Comparison of ENCODE assay signal across 12 cellular contexts in the genomic region with DNA sequence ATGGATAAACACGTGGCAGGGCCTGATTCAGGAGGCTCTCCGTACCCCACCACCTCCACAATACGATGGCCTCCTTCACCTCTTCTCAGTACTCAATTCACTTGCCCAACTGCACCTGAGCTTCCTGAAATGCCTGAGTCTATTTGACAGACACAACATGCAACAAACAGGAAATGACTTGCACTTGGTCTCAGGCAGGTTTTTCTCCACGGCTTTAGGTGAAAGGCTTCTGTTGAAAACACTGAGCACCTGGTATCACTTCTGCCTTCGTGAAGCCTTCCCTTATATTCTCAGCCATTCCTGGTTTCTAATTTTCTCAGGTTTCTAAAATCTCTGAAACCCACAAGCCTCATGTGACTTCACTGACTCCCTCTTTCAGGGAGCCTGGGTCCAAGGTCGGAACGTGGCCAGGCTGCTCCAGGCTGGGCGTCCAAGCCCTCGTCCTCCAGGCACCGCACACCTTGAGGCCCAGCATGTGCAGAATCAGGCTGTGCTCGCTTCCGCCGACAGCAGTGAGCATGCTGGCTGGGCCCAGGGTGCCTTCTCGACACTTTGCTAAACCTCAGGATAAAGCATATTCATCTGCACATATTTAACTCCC. TPM values are rescaled to one million over a fixed set of nuclear protein-coding genes. Genes with fewer than 3 reads are reported as not detected.
DNase-seq lines count a peak whose midpoint lies in the region; ATAC-seq and TF ChIP-seq lines count a peak whose summit lies in the region.
"Had no signal": no experiment of that assay in that cellular context is flagged by ENCODE, and none has a peak within 500 bp of the region (broad histone marks: within the 10 kb centered on the region; RNA-seq: fewer than 3 reads in every experiment).

No MANE protein-coding gene starts in this region.

- H3K36me3 ChIP-seq in MM.1S (replicated peaks; ENCODE audit: insufficient read depth, low read length) = no peaks in the 10 kb centered on the region
- H3K36me3 ChIP-seq in testis (ENCODE audit: low read depth, missing control alignments) = no peaks in the 10 kb centered on the region
- H3K36me3 ChIP-seq in sigmoid colon = no peaks in the 10 kb centered on the region
- H3K36me3 ChIP-seq: upper lobe of left lung had no signal

- H3K4me3 ChIP-seq in MM.1S (ENCODE audit: low read length) (no peak overlapping the region), testis (no peak overlapping the region), sigmoid colon (no peak overlapping the region)
- H3K4me3 ChIP-seq: upper lobe of left lung had no signal

- peaks cover 2% of the 10 kb centered on the region for H3K36me3 Mint-ChIP-seq in central memory CD8-positive, alpha-beta T cell (ENCODE audit: insufficient read depth)

- no peak overlapping the region for H3K9ac ChIP-seq in MM.1S (ENCODE audit: low read length)
- H3K9ac ChIP-seq: parathyroid adenoma had no signal

- no peak for TF ChIP-seq CTCF in MM.1S (IDR thresholded peaks at IDR 0.05; ENCODE audit: low read length)
- no peak for TF ChIP-seq CTCF in testis (IDR thresholded peaks at IDR 0.05)
- TF ChIP-seq CTCF in sigmoid colon (IDR thresholded peaks at IDR 0.05) = no peak

- H2AFZ ChIP-seq in MM.1S (ENCODE audit: low read length) = no peak overlapping the region
- H2AFZ ChIP-seq: parathyroid adenoma had no signal

- H3K27me3 ChIP-seq in MM.1S (replicated peaks; ENCODE audit: insufficient read depth, low read length) = no peaks in the 10 kb centered on the region
- H3K27me3 ChIP-seq in testis = no peaks in the 10 kb centered on the region
- no peaks in the 10 kb centered on the region for H3K27me3 ChIP-seq in sigmoid colon
- H3K27me3 ChIP-seq: upper lobe of left lung had no signal

- no peaks in the 10 kb centered on the region for H3K9me3 ChIP-seq in MM.1S (replicated peaks; ENCODE audit: insufficient read depth, low read length)
- no peaks in the 10 kb centered on the region for H3K9me3 ChIP-seq in testis
- H3K9me3 ChIP-seq in sigmoid colon = no peaks in the 10 kb centered on the region
- H3K9me3 ChIP-seq: upper lobe of left lung had no signal

- H3K4me1 ChIP-seq in MM.1S (ENCODE audit: low read length) (peaks cover 24% of the 10 kb centered on the region), testis (peaks cover 33% of the 10 kb centered on the region), sigmoid colon (peaks cover 0 to 30% (median 16%) of the 10 kb centered on the region in 4 donors)
- H3K4me1 ChIP-seq: parathyroid adenoma had no signal

- TF ChIP-seq POLR2A in testis (IDR thresholded peaks at IDR 0.05) (no peak), sigmoid colon (IDR thresholded peaks at IDR 0.05) (no peak)

- peaks cover 14% of the 10 kb centered on the region; the same call in 1 of the 2 replicates for H4K20me1 ChIP-seq in MM.1S (ENCODE audit: insufficient read depth, low read length)

- intact Hi-C loops in testis (cut with DNase I; ENCODE audit: low total_unique reads) = no loop called here
- intact Hi-C loops in sigmoid colon (cut with DNase I) = no loop called here

- no peak overlapping the region for H3K4me3 Mint-ChIP-seq in central memory CD8-positive, alpha-beta T cell

- peaks cover 20% of the 10 kb centered on the region for H3F3A ChIP-seq in MM.1S (ENCODE audit: insufficient read depth, low read length)

- peaks cover 85% of the 10 kb centered on the region for H3K79me2 ChIP-seq in MM.1S (ENCODE audit: low read length)

- H3K9me2 ChIP-seq in MM.1S (replicated peaks; ENCODE audit: insufficient read depth, low read length) = no peaks in the 10 kb centered on the region

- ATAC-seq in GM19438 (IDR thresholded peaks at IDR 0.05; ENCODE audit: low read depth, unreplicated experiment) = peak; percentile 69
- peak; percentile 70 for ATAC-seq in central memory CD8-positive, alpha-beta T cell (replicated peaks; ENCODE audit: extremely low read depth, poor library complexity, severe bottlenecking)

- no peaks in the 10 kb centered on the region for H3K9me3 Mint-ChIP-seq in central memory CD8-positive, alpha-beta T cell

- 66 to 73% methylated on average over 14 of the region's 14 CpGs for WGBS in testis, 2 donors
- WGBS in sigmoid colon, 2 donors = 63 to 66% methylated on average over 14 of the region's 14 CpGs

- H3K27ac ChIP-seq in MM.1S (ENCODE audit: low read length) (peak overlapping the region; percentile 53; the same call in 1 of the 2 replicates), testis (no peak overlapping the region), sigmoid colon (no peak overlapping the region)
- H3K27ac ChIP-seq: parathyroid adenoma, upper lobe of left lung had no signal

- DNase-seq in CD1c-positive myeloid dendritic cell (ENCODE audit: extremely low spot score) = peak; percentile 12
- peak; percentile 84 for DNase-seq in MM.1S
- no peak for DNase-seq in central memory CD8-positive, alpha-beta T cell (ENCODE audit: low spot score in 2 of 2)
- no peak for DNase-seq in cerebellar cortex (ENCODE audit: low spot score)
- no peak for DNase-seq in testis
- DNase-seq in sigmoid colon = no peak
- no peak for DNase-seq in T-helper 9 cell
- DNase-seq: DND-41, IMR-90 had no signal

- H3K4me1 Mint-ChIP-seq in central memory CD8-positive, alpha-beta T cell = peaks cover 62% of the 10 kb centered on the region

- peak overlapping the region; percentile 47 for H3K4me2 ChIP-seq in MM.1S (ENCODE audit: low read depth, low read length)

- TF ChIP-seq EP300 in sigmoid colon (IDR thresholded peaks at IDR 0.05) = no peak

- H3K27me3 Mint-ChIP-seq in central memory CD8-positive, alpha-beta T cell = no peaks in the 10 kb centered on the region

- H3K27ac Mint-ChIP-seq in central memory CD8-positive, alpha-beta T cell (ENCODE audit: low read depth) = peak overlapping the region; percentile 82

RNA-seq across cellular contexts. Expression of a gene that starts 34.7 kb away (rescaled TPM):
- total RNA-seq in testis (100 to 1,000 TPM; 107 to 111 TPM), sigmoid colon (10 to 100 TPM in 2 of 4 donors, 1 to 10 TPM in 2; 8.0 to 13.3 (median 10.9) TPM)
- polyA plus RNA-seq in testis (ENCODE audit: insufficient read depth, low read depth, low replicate concordance) (30.7 TPM), sigmoid colon (10 to 100 TPM in 1 of 3 donors, 1 to 10 TPM in 2; 3.6 to 10.3 (median 6.5) TPM)

Comparison
In these comparisons a context has a peak if more than half of its experiments do, and no peak if none do; other contexts are left out.
1. DNase-seq: peak in CD1c-positive myeloid dendritic cell (single experiment) and MM.1S (single experiment); none in central memory CD8-positive, alpha-beta T cell (0 of 2), cerebellar cortex (single experiment), testis (single experiment), sigmoid colon (single experiment) and T-helper 9 cell (single experiment).
2. RNA of a gene that starts 34.7 kb away (total RNA-seq): 107 to 111 TPM in testis; 8.0 to 13.3 TPM in sigmoid colon; every median in the first group is over 4 times any median in the second.